In the genomic region with DNA sequence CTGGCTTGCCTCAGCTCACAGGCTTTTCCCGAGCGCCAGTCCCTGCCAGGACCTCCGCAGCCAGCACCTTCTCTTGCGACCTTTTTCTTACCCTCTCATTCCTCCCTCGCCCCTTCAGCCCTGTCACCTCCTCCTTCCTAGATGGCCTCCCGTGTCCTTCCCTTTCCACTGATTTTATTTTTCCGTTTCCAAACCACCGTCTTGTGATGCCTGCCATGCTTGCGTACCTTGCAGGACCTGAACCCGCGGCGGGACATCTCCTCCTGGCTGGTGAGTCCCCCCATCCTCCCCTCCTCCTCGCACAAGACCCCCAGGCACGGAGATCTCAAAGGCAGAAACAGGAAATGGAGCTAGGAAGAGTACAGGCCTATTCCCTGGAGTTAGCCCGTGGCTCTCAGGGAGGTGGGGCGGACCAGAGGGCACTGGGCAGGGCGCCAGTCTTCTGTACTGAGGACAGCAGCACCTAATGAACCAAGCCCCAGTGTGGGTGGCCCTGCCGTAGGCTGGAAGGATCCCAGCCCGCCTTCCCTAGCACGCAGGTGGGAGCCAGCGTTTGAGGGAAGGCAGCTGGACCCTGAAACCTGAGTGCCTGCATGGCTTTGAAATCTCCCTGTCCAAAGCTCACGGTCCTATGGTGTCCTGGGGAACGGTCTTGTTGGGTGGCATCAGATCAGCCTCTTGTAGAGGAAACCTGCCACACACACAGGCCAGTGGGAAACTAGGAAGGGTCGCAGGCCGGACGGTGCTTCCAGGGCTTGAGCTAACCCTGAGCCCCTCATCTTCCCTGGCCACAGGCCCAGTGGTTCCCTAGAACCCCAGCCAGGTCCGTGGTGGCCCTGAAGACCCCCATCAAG, we compare ENCODE assay signal across 1 cellular context.
A peak's percentile ranks its signal among the peaks of the same experiment; 100 is the strongest.
TF ChIP-seq lines count a peak whose summit lies in the region.

No MANE protein-coding gene starts in this region.

TF ChIP-seq in H1, 55 proteins besides CTCF, POLR2A, EP300 and RAD21:
- TF ChIP-seq, protein P1, sequence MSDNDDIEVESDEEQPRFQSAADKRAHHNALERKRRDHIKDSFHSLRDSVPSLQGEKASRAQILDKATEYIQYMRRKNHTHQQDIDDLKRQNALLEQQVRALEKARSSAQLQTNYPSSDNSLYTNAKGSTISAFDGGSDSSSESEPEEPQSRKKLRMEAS (IDR thresholded peaks at IDR 0.05): 0 out of 2 replicates have a peak, but pooled peaks have one; percentile 3
- TF ChIP-seq TAF1 (IDR thresholded peaks at IDR 0.05; ENCODE audit: low read depth, low read length) (no peak), CREB1 (IDR thresholded peaks at IDR 0.05) (0 out of 2 replicates have a peak, but pooled peaks have one; percentile 47)
